ENCODE assay signal across 14 cellular contexts in the genomic region with DNA sequence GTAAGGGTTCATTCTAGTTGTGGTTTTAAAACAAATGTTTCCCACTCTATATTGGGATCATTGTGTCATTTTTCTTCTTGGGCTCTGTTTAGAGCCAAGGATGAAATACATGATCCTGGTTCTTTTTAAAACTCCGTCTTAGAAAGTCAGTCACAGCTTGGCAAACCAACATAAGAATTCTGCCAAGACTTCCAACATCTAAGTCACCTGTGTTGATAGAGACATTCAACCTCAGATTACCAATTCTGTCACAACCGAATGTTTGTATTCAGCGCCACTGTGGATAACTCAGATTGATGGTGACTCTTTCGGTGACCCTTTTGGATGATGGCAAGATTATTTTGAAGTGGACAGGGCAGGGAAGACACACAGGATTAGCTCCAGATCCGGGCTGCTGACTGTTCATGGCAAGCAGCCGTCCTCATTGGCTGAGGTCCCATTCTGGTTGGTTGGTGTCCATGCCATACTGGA.
DNase-seq lines count a peak whose midpoint lies in the region; ATAC-seq and TF ChIP-seq lines count a peak whose summit lies in the region.
"Had no signal": no experiment of that assay in that cellular context is flagged by ENCODE, and none has a peak within 500 bp of the region (broad histone marks: within the 10 kb centered on the region; RNA-seq: fewer than 3 reads in every experiment).

No MANE protein-coding gene starts in this region.

- no peak overlapping the region for H3K56ac ChIP-seq in IMR-90 (ENCODE audit: extremely low read depth, insufficient read depth, low read length)

- peak overlapping the region; percentile 82 for H3K4me2 ChIP-seq in IMR-90 (ENCODE audit: low read depth, low read length)

- no peak for TF ChIP-seq RAD21 in IMR-90 (IDR thresholded peaks at IDR 0.05; ENCODE audit: low read length)

- peaks cover 7 to 19% (median 14%) of the 10 kb centered on the region in 5 donors for H3K27me3 Mint-ChIP-seq in naive thymus-derived CD4-positive, alpha-beta T cell
- peaks cover 21% of the 10 kb centered on the region for H3K27me3 Mint-ChIP-seq in CD4-positive, alpha-beta T cell

- H3K9me3 Mint-ChIP-seq in naive thymus-derived CD4-positive, alpha-beta T cell: peaks cover 0 to 12% (median 0%) of the 10 kb centered on the region in 11 donors
- no peaks in the 10 kb centered on the region for H3K9me3 Mint-ChIP-seq in CD4-positive, alpha-beta T cell
- H3K9me3 Mint-ChIP-seq: memory B cell had no signal

- peaks cover 5% of the 10 kb centered on the region; the same call in 1 of the 2 replicates for H3K36me3 ChIP-seq in IMR-90 (ENCODE audit: control insufficient read depth, insufficient read depth, low read length)
- H3K36me3 ChIP-seq in naive thymus-derived CD4-positive, alpha-beta T cell (ENCODE audit: control insufficient read depth in 2 of 3, insufficient read depth in 3 of 3, low read length in 3 of 3): no peaks in the 10 kb centered on the region

- intact Hi-C loops in IMR-90 (cut with micrococcal nuclease): loop anchor here (5.0 kb wide), 1 partner anchor 34 kb away; no protein-coding TSS in a partner anchor
- intact Hi-C loops in naive thymus-derived CD4-positive, alpha-beta T cell (cut with micrococcal nuclease): loop anchor here in 1 of 2 donors (5.0 to 10.0 kb wide), 4 partner anchors 86 to 1374 kb away; partner anchors contain the start of genes ARHGAP21 and MSRB2
- intact Hi-C loops in CD4-positive, alpha-beta T cell (cut with DNase I, micrococcal nuclease): no loop called here

- H4K91ac ChIP-seq in IMR-90 (ENCODE audit: insufficient read depth, low read depth, low read length): no peak overlapping the region

- no peak for TF ChIP-seq POLR2A in IMR-90 (IDR thresholded peaks at IDR 0.05; ENCODE audit: low read depth, low read length)

- H3K9me1 ChIP-seq in IMR-90 (ENCODE audit: insufficient read depth, low read length): peaks cover 19% of the 10 kb centered on the region

- H3K18ac ChIP-seq in IMR-90 (ENCODE audit: low read depth, low read length): no peak overlapping the region

- H3K9me3 ChIP-seq in IMR-90 (ENCODE audit: control insufficient read depth, insufficient read depth, low read length): no peaks in the 10 kb centered on the region
- H3K9me3 ChIP-seq in naive thymus-derived CD4-positive, alpha-beta T cell (ENCODE audit: control insufficient read depth in 2 of 3, low read length in 3 of 3): no peaks in the 10 kb centered on the region
- H3K9me3 ChIP-seq in CD4-positive, alpha-beta T cell (ENCODE audit: control insufficient read depth, low read length): no peaks in the 10 kb centered on the region

- 83% methylated on average over 1 of the region's 6 CpGs; no CpG with 5 or more reads in 1 of the 2 experiments for WGBS in IMR-90 (ENCODE audit: extremely low coverage in 2 of 2, insufficient read length in 1 of 2), 2 experiments

- no peak overlapping the region for H4K8ac ChIP-seq in IMR-90 (ENCODE audit: low read depth in 2 of 2, low read length in 2 of 2)

- no peak overlapping the region for H2BK20ac ChIP-seq in IMR-90 (ENCODE audit: low read depth, low read length)

- ATAC-seq in IMR-90 (ENCODE audit: low read depth) (no peak), HG03108 (IDR thresholded peaks at IDR 0.05; ENCODE audit: unreplicated experiment) (no peak)
- ATAC-seq in naive thymus-derived CD4-positive, alpha-beta T cell: no peak
- ATAC-seq in CD4-positive, alpha-beta T cell (ENCODE audit: poor library complexity): no peak
- ATAC-seq: activated CD8-positive, alpha-beta memory T cell treated with anti-CD3 and anti-CD28 coated beads, Interleukin-2, amount 10 ng/mL, durations not matched to agents 7 days and 5 days had no signal

- no peak overlapping the region for H2AK9ac ChIP-seq in IMR-90 (replicated peaks; ENCODE audit: low read depth, low read length, poor library complexity)

- in situ Hi-C loops in IMR-90 (cut with MboI; ENCODE audit: low sequenced_read_pairs): no loop called here
- in situ Hi-C loops in astrocyte of the spinal cord (cut with HindIII; ENCODE audit: low sequenced_read_pairs): no loop called here

- no peak overlapping the region; the same call in 1 of the 2 replicates for H2AK5ac ChIP-seq in IMR-90 (ENCODE audit: low read depth, low read length)

- no peak overlapping the region for H2BK15ac ChIP-seq in IMR-90 (ENCODE audit: low read depth, low read length)

- H2BK5ac ChIP-seq in IMR-90 (ENCODE audit: low read depth, low read length, poor library complexity, severe bottlenecking): no peak overlapping the region

- no peak overlapping the region for H3K23ac ChIP-seq in IMR-90 (ENCODE audit: low read depth, low read length)

- H3K14ac ChIP-seq in IMR-90 (replicated peaks; ENCODE audit: low read depth, low read length): no peak overlapping the region; the same call in 1 of the 2 replicates

- no peaks in the 10 kb centered on the region for H4K20me1 ChIP-seq in IMR-90 (ENCODE audit: insufficient read depth, low read length)

- peaks cover 4 to 41% (median 11%) of the 10 kb centered on the region in 7 donors for H3K4me1 Mint-ChIP-seq in naive thymus-derived CD4-positive, alpha-beta T cell
- H3K4me1 Mint-ChIP-seq in CD4-positive, alpha-beta T cell (ENCODE audit: low read depth): peaks cover 20% of the 10 kb centered on the region

- dilution Hi-C loops in IMR-90 (cut with HindIII; ENCODE audit: low sequenced_read_pairs, unreplicated experiment): no loop called here

- CTCF ChIA-PET in IMR-90 (lab: Yijun Ruan, JAX): no interaction called here
- CTCF ChIA-PET in naive thymus-derived CD4-positive, alpha-beta T cell (lab: Charles Lee): no interaction called here
- CTCF ChIA-PET in CD4-positive, alpha-beta T cell (lab: Charles Lee): no interaction called here

- H3K36me3 Mint-ChIP-seq in naive thymus-derived CD4-positive, alpha-beta T cell: peaks cover 0 to 9% (median 0%) of the 10 kb centered on the region in 5 donors
- no peaks in the 10 kb centered on the region for H3K36me3 Mint-ChIP-seq in CD4-positive, alpha-beta T cell (ENCODE audit: low read depth)
- H3K36me3 Mint-ChIP-seq: activated CD8-positive, alpha-beta memory T cell treated with anti-CD3 and anti-CD28 coated beads, Interleukin-2, amount 10 ng/mL, durations not matched to agents 7 days and 5 days; activated naive CD8-positive, alpha-beta T cell treated with anti-CD3 and anti-CD28 coated beads, Interleukin-2, amount 10 ng/mL, durations not matched to agents 7 days and 5 days; memory B cell had no signal

- peaks cover 5 to 14% of the 10 kb centered on the region in 2 experiments; a peak in 1 of 4 replicates for H3K79me1 ChIP-seq in IMR-90 (ENCODE audit: low read depth in 1 of 2, low read length in 2 of 2)

- H3K27ac ChIP-seq in IMR-90 (ENCODE audit: insufficient read depth, low read length): no peak overlapping the region
- no peak overlapping the region for H3K27ac ChIP-seq in naive thymus-derived CD4-positive, alpha-beta T cell (ENCODE audit: low read depth, low read length)
- no peak overlapping the region for H3K27ac ChIP-seq in CD4-positive, alpha-beta T cell (ENCODE audit: low read depth, low read length)

- H4K5ac ChIP-seq in IMR-90 (ENCODE audit: low read depth, low read length): no peak overlapping the region

- no peak overlapping the region for H2BK120ac ChIP-seq in IMR-90 (ENCODE audit: low read depth, low read length)

- no peak overlapping the region for H3K9ac ChIP-seq in IMR-90 (ENCODE audit: low read depth, low read length)

- no peak overlapping the region for H2AFZ ChIP-seq in IMR-90 (replicated peaks; ENCODE audit: low read length, poor library complexity)

- no peak overlapping the region for H3K4ac ChIP-seq in IMR-90 (ENCODE audit: low read depth, low read length)

- no peak for TF ChIP-seq CTCF in IMR-90 (conservative IDR thresholded peaks at IDR 0.05; ENCODE audit: low read depth, low read length)
- no peak for TF ChIP-seq CTCF in astrocyte of the spinal cord (IDR thresholded peaks at IDR 0.05; ENCODE audit: low read depth, low read length)
- TF ChIP-seq CTCF in retinal pigment epithelial cell (conservative IDR thresholded peaks at IDR 0.05; ENCODE audit: low read depth, low read length): no peak
- no peak for TF ChIP-seq CTCF in CD4-positive, alpha-beta T cell (IDR thresholded peaks at IDR 0.05)

- H3K4me3 ChIP-seq in IMR-90 (ENCODE audit: insufficient read depth, low read depth, low read length) (no peak overlapping the region), astrocyte of the spinal cord (ENCODE audit: low read depth, low read length) (peak overlapping the region; percentile 68), retinal pigment epithelial cell (ENCODE audit: low read length) (peak overlapping the region; percentile 16)
- H3K4me3 ChIP-seq in naive thymus-derived CD4-positive, alpha-beta T cell (ENCODE audit: low read length): no peak overlapping the region

- no peak overlapping the region for H3K27ac Mint-ChIP-seq in naive thymus-derived CD4-positive, alpha-beta T cell
- H3K27ac Mint-ChIP-seq in CD4-positive, alpha-beta T cell: no peak overlapping the region
- H3K27ac Mint-ChIP-seq: activated CD8-positive, alpha-beta memory T cell treated with anti-CD3 and anti-CD28 coated beads, Interleukin-2, amount 10 ng/mL, durations not matched to agents 7 days and 5 days; activated naive CD8-positive, alpha-beta T cell treated with anti-CD3 and anti-CD28 coated beads, Interleukin-2, amount 10 ng/mL, durations not matched to agents 7 days and 5 days; memory B cell had no signal

- no peaks in the 10 kb centered on the region for H3K27me3 ChIP-seq in IMR-90 (ENCODE audit: control insufficient read depth, insufficient read depth, low read length)
- no peaks in the 10 kb centered on the region for H3K27me3 ChIP-seq in naive thymus-derived CD4-positive, alpha-beta T cell (ENCODE audit: control insufficient read depth in 2 of 2, insufficient read depth in 2 of 2, low read length in 2 of 2)
- H3K27me3 ChIP-seq in CD4-positive, alpha-beta T cell (ENCODE audit: control insufficient read depth, insufficient read depth, low read length): peaks cover 5% of the 10 kb centered on the region

- POLR2A ChIA-PET in IMR-90 (lab: Charles Lee; ENCODE audit: unreplicated experiment): interaction anchor here (0.7 kb wide), 1 partner anchor 1311 kb away, joined by 4 read pairs; no protein-coding TSS in a partner anchor
- POLR2A ChIA-PET in naive thymus-derived CD4-positive, alpha-beta T cell (lab: Charles Lee): no interaction called here
- POLR2A ChIA-PET in CD4-positive, alpha-beta T cell (lab: Charles Lee): no interaction called here

- DNase-seq in IMR-90: no peak
- peak; percentile 56 for DNase-seq in astrocyte of the spinal cord (ENCODE audit: low read depth, low spot score)
- peak; percentile 35 for DNase-seq in islet precursor cell
- no peak for DNase-seq in retinal pigment epithelial cell (ENCODE audit: low read depth)
- DNase-seq in naive thymus-derived CD4-positive, alpha-beta T cell: no peak
- no peak for DNase-seq in CD4-positive, alpha-beta T cell
- DNase-seq in Ammon's horn (ENCODE audit: low spot score): no peak
- DNase-seq: activated CD8-positive, alpha-beta memory T cell treated with anti-CD3 and anti-CD28 coated beads, Interleukin-2, amount 10 ng/mL, durations not matched to agents 7 days and 5 days; activated naive CD8-positive, alpha-beta T cell treated with anti-CD3 and anti-CD28 coated beads, Interleukin-2, amount 10 ng/mL, durations not matched to agents 7 days and 5 days; head of caudate nucleus; NCI-H345; SHP77 had no signal

- BruUV-seq in IMR-90 (replicated peaks; lab: Mats Ljungman, UMichigan): no TSS peak

- peaks cover 23% of the 10 kb centered on the region for H3K4me1 ChIP-seq in IMR-90 (ENCODE audit: control insufficient read depth, insufficient read depth, low read length)
- no peaks in the 10 kb centered on the region for H3K4me1 ChIP-seq in naive thymus-derived CD4-positive, alpha-beta T cell (ENCODE audit: control insufficient read depth in 2 of 2, insufficient read depth in 2 of 2, low read length in 2 of 2)

- no peak overlapping the region for H3K4me3 Mint-ChIP-seq in naive thymus-derived CD4-positive, alpha-beta T cell
- H3K4me3 Mint-ChIP-seq in CD4-positive, alpha-beta T cell: no peak overlapping the region
- H3K4me3 Mint-ChIP-seq: activated CD8-positive, alpha-beta memory T cell treated with anti-CD3 and anti-CD28 coated beads, Interleukin-2, amount 10 ng/mL, durations not matched to agents 7 days and 5 days; activated naive CD8-positive, alpha-beta T cell treated with anti-CD3 and anti-CD28 coated beads, Interleukin-2, amount 10 ng/mL, durations not matched to agents 7 days and 5 days; memory B cell had no signal

Comparison
In these comparisons a context has a peak if more than half of its experiments do, and no peak if none do; other contexts are left out.
1. DNase-seq: peak in astrocyte of the spinal cord (single experiment) and islet precursor cell (single experiment); none in IMR-90 (single experiment), retinal pigment epithelial cell (single experiment), naive thymus-derived CD4-positive, alpha-beta T cell (0 of 9), CD4-positive, alpha-beta T cell (0 of 10) and Ammon's horn (single experiment).
2. H3K4me3 ChIP-seq: peak in astrocyte of the spinal cord (single experiment) and retinal pigment epithelial cell (single experiment); none in IMR-90 (single experiment) and naive thymus-derived CD4-positive, alpha-beta T cell (single experiment).